Comparison of ENCODE assay signal across 2 cellular contexts in the genomic region with DNA sequence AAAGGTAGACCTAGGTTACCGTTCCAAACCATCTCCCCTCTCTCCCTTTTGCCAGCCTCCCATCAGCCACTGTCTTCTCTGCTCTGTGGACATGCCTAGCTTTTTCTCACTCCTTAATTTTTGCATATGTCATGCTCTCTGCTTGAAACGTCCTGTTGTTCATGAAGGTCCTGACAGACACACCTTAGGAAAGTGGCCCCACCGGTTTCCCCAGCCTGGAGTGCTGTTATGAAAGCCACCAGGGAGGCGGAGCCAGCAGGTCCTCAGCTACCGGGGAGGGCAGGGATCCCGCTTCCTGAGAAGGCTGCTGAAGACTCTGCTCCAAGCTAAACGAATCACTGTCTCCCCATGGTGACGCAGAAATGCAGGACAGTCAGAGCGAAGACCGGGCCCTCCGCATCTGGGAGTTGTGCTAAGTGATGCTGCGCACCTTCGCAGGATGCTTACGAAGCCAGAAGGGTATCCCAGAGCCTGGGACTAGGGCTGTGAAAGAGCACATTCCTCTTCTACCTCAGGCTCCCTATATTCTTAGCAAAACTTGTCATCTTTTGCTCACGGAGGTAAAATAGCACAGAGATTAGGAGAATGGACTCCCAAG.
TF ChIP-seq lines count a peak whose summit lies in the region.

No MANE protein-coding gene starts in this region.

TF ChIP-seq in HepG2, 621 proteins besides CTCF, POLR2A, EP300 and RAD21 (continues in another document):
- TF ChIP-seq FUBP1 (CRISPR knock-in tag; IDR thresholded peaks at IDR 0.05; ENCODE audit: borderline replicate concordance) (no peak), ZNF232 (CRISPR knock-in tag; IDR thresholded peaks at IDR 0.05; ENCODE audit: borderline replicate concordance) (no peak), MEF2D (CRISPR knock-in tag; IDR thresholded peaks at IDR 0.05) (peak; percentile 19; the same call in 1 of the 2 replicates), ZNF552 (CRISPR knock-in tag; IDR thresholded peaks at IDR 0.05; ENCODE audit: borderline replicate concordance) (no peak), NCOA2 (CRISPR knock-in tag; IDR thresholded peaks at IDR 0.05) (0 out of 2 replicates have a peak, but pooled peaks have one; percentile 21), MAX (IDR thresholded peaks at IDR 0.05) (0 out of 2 replicates have a peak, but pooled peaks have one; percentile 21), YEATS4 (CRISPR knock-in tag; IDR thresholded peaks at IDR 0.05; ENCODE audit: borderline replicate concordance) (0 out of 2 replicates have a peak, but pooled peaks have one; percentile 11), TOE1 (CRISPR knock-in tag; IDR thresholded peaks at IDR 0.05) (0 out of 2 replicates have a peak, but pooled peaks have one; percentile 3), SP5 (CRISPR knock-in tag; IDR thresholded peaks at IDR 0.05; ENCODE audit: borderline replicate concordance, low read depth) (peak; percentile 40; the same call in 1 of the 2 replicates), KMT2B (CRISPR knock-in tag; IDR thresholded peaks at IDR 0.05) (0 out of 2 replicates have a peak, but pooled peaks have one; percentile 5), CEBPG (CRISPR knock-in tag; IDR thresholded peaks at IDR 0.05) (0 out of 2 replicates have a peak, but pooled peaks have one; percentile 17), ZNF121 (CRISPR knock-in tag; IDR thresholded peaks at IDR 0.05) (0 out of 2 replicates have a peak, but pooled peaks have one; percentile 8), SALL1 (CRISPR knock-in tag; IDR thresholded peaks at IDR 0.05) (peak; percentile 17; the same call in 1 of the 2 replicates), ZFY (CRISPR knock-in tag; IDR thresholded peaks at IDR 0.05) (0 out of 2 replicates have a peak, but pooled peaks have one; percentile 7), ZFP1 (CRISPR knock-in tag; IDR thresholded peaks at IDR 0.05) (0 out of 2 replicates have a peak, but pooled peaks have one; percentile 9), POLR2AphosphoS5 (IDR thresholded peaks at IDR 0.05; ENCODE audit: low read depth, low read length) (0 out of 2 replicates have a peak, but pooled peaks have one; percentile 15), MTA1 (CRISPR knock-in tag; IDR thresholded peaks at IDR 0.05; ENCODE audit: borderline replicate concordance) (peak; percentile 42; the same call in 1 of the 2 replicates), CREB1 (IDR thresholded peaks at IDR 0.05) (no peak), CREB1 (CRISPR knock-in tag; IDR thresholded peaks at IDR 0.05) (no peak), ZNF33B (CRISPR knock-in tag; IDR thresholded peaks at IDR 0.05) (no peak), BCL6 (CRISPR knock-in tag; IDR thresholded peaks at IDR 0.05) (0 out of 2 replicates have a peak, but pooled peaks have one; percentile 5), TMF1 (CRISPR knock-in tag; IDR thresholded peaks at IDR 0.05; ENCODE audit: low read depth) (0 out of 2 replicates have a peak, but pooled peaks have one; percentile 46), SAP130 (CRISPR knock-in tag; IDR thresholded peaks at IDR 0.05; ENCODE audit: low read depth) (peak; percentile 49; the same call in 1 of the 2 replicates), DMAP1 (CRISPR knock-in tag; IDR thresholded peaks at IDR 0.05) (0 out of 2 replicates have a peak, but pooled peaks have one; percentile 19), FOSL2 (CRISPR knock-in tag; IDR thresholded peaks at IDR 0.05) (peak; percentile 29; the same call in 1 of the 2 replicates), PATZ1 (CRISPR knock-in tag; IDR thresholded peaks at IDR 0.05) (peak; percentile 25; the same call in 1 of the 2 replicates), POLR2G (IDR thresholded peaks at IDR 0.05; ENCODE audit: low read depth, low read length) (0 out of 2 replicates have a peak, but pooled peaks have one; percentile 36)
- TF ChIP-seq, protein P1, sequence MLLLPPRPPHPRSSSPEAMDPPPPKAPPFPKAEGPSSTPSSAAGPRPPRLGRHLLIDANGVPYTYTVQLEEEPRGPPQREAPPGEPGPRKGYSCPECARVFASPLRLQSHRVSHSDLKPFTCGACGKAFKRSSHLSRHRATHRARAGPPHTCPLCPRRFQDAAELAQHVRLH (CRISPR knock-in tag; IDR thresholded peaks at IDR 0.05; ENCODE audit: borderline replicate concordance, low read depth) = 0 out of 2 replicates have a peak, but pooled peaks have one; percentile 58

TF ChIP-seq in HEK293T, 16 proteins besides CTCF, POLR2A, EP300 and RAD21:
- no peak for TF ChIP-seq SUZ12 (IDR thresholded peaks at IDR 0.05)
- TF ChIP-seq FOXK2 (IDR thresholded peaks at IDR 0.05) = no peak
- TF ChIP-seq BHLHE40 (IDR thresholded peaks at IDR 0.05; ENCODE audit: borderline replicate concordance) = no peak
- TF ChIP-seq TARDBP (IDR thresholded peaks at IDR 0.05) = no peak
- TF ChIP-seq FOXM1 (IDR thresholded peaks at IDR 0.05; ENCODE audit: borderline replicate concordance) = no peak
- no peak for TF ChIP-seq LEF1 (IDR thresholded peaks at IDR 0.05; ENCODE audit: borderline replicate concordance)
- no peak for TF ChIP-seq CTBP1 (IDR thresholded peaks at IDR 0.05; ENCODE audit: borderline replicate concordance)
- no peak for TF ChIP-seq ZNF384 (IDR thresholded peaks at IDR 0.05)
